In the genomic region with DNA sequence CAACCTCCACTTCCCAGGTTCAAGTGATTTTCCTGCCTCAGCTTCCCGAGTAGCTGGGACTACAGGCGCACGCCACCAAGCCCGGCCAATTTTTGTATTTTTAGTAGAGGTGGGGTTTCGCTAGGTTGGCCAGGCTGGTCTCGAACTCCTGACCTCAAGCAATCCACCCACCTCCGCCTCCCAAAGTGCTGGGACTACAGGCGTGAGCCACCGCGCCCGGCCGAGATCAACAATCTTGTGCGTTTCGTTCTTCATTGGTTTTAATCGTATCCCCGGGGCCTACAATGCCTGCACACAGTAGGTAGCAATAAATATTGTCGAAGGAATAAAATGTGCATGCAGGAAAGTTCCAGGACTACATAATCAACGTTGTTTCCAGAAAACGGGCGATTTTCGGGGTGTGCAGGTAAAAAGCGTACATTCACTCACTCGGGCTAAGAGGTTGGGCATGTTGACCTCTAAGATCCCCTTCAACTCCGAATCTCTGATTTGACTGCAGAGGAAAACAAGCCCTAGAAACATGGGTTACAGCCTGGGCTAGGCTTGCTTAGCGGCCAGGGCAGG, we compare ENCODE assay signal across 8 cellular contexts. TPM values are rescaled to one million over a fixed set of nuclear protein-coding genes. Genes with fewer than 3 reads are reported as not detected.
A peak's percentile ranks its signal among the peaks of the same experiment; 100 is the strongest.
DNase-seq lines count a peak whose midpoint lies in the region; ATAC-seq and TF ChIP-seq lines count a peak whose summit lies in the region.

No MANE protein-coding gene starts in this region.

- no peak for DNase-seq in spleen
- no peak for DNase-seq in kidney glomerular epithelial cell (lab: John Stamatoyannopoulos, UW)
- no peak for DNase-seq in NK-92 (lab: John Stamatoyannopoulos, UW; ENCODE audit: unreplicated experiment)

- H3K27ac ChIP-seq in HEK293 (ENCODE audit: extremely low read depth, low read depth, low read length) (peak overlapping the region; percentile 54), spleen (peak overlapping the region; percentile 83 to 96 (median 92))

- H3K4me3 ChIP-seq in HEK293 (ENCODE audit: low read depth, low read length) (peak overlapping the region; percentile 78), iPS-15b (ENCODE audit: low read depth, low read length) (peak overlapping the region; percentile 97), spleen (peak overlapping the region; percentile 56 to 81 (median 74))

- peak overlapping the region; percentile 94 for H3K4me3 Mint-ChIP-seq in activated T-helper 17 cell treated with anti-CD3 and anti-CD28 coated beads, Interleukin-2, amount 50 U/mL, for 72 hours

- no peaks in the 10 kb centered on the region for H3K27me3 Mint-ChIP-seq in activated T-helper 17 cell treated with anti-CD3 and anti-CD28 coated beads, Interleukin-2, amount 50 U/mL, for 72 hours

- POLR2A ChIA-PET in HEK293 (lab: Yijun Ruan, JAX): interaction anchor here (0.6 to 2.0 kb wide), 6 partner anchors 15 to 1047 kb away, joined by 3 to 5 read pairs (median 4); no protein-coding TSS in a partner anchor

- H3K36me3 ChIP-seq in HEK293 (ENCODE audit: control insufficient read depth in 2 of 2, insufficient read depth in 1 of 2, low read length in 2 of 2) (no peaks in the 10 kb centered on the region), iPS-15b (ENCODE audit: control insufficient read depth, insufficient read depth, low read length) (no peaks in the 10 kb centered on the region), spleen (no peaks in the 10 kb centered on the region)

- H3K4me1 ChIP-seq in HEK293 (ENCODE audit: control insufficient read depth, insufficient read depth, low read length) (peaks cover 8% of the 10 kb centered on the region), iPS-15b (ENCODE audit: control insufficient read depth, insufficient read depth, low read length) (peaks cover 9% of the 10 kb centered on the region), spleen (peaks cover 35 to 83% (median 59%) of the 10 kb centered on the region in 6 donors)

- peak overlapping the region; percentile 88 for H3K9ac ChIP-seq in iPS-15b (ENCODE audit: low read depth, low read length)

- H3K9me3 ChIP-seq in HEK293 (ENCODE audit: control insufficient read depth, insufficient read depth, low read depth, low read length) (no peaks in the 10 kb centered on the region), iPS-15b (ENCODE audit: control insufficient read depth, insufficient read depth, low read length) (no peaks in the 10 kb centered on the region), spleen (no peaks in the 10 kb centered on the region)

- peak overlapping the region; percentile 92 for H3K27ac Mint-ChIP-seq in activated T-helper 17 cell treated with anti-CD3 and anti-CD28 coated beads, Interleukin-2, amount 50 U/mL, for 72 hours

- intact Hi-C loops in spleen (cut with DNase I; ENCODE audit: low total_unique reads): no loop called here

- no peak for TF ChIP-seq CTCF in HEK293 (tag by site-specific recombination; IDR thresholded peaks at IDR 0.05)
- TF ChIP-seq CTCF in spleen (IDR thresholded peaks at IDR 0.05 in 8 of 11, conservative IDR thresholded peaks at IDR 0.05 in 3 of 11): no peak

- TF ChIP-seq POLR2A in spleen (IDR thresholded peaks at IDR 0.05): no peak

- ATAC-seq in activated T-helper 17 cell treated with anti-CD3 and anti-CD28 coated beads, Interleukin-2, amount 50 U/mL, for 72 hours (replicated peaks): no peak
- no peak for ATAC-seq in HG03469 (IDR thresholded peaks at IDR 0.05; ENCODE audit: unreplicated experiment)
- no peak for ATAC-seq in GM19452 (IDR thresholded peaks at IDR 0.05; ENCODE audit: unreplicated experiment)

- peaks cover 12% of the 10 kb centered on the region for H3K4me1 Mint-ChIP-seq in activated T-helper 17 cell treated with anti-CD3 and anti-CD28 coated beads, Interleukin-2, amount 50 U/mL, for 72 hours

- H3K27me3 ChIP-seq in iPS-15b (ENCODE audit: control insufficient read depth, insufficient read depth, low read length) (no peaks in the 10 kb centered on the region), spleen (replicated peaks in 1 of 7) (no peaks in the 10 kb centered on the region)

- no peaks in the 10 kb centered on the region for H3K9me3 Mint-ChIP-seq in activated T-helper 17 cell treated with anti-CD3 and anti-CD28 coated beads, Interleukin-2, amount 50 U/mL, for 72 hours

- CTCF ChIA-PET in HEK293 (lab: Yijun Ruan, JAX): interaction anchor here (1.1 to 5.0 kb wide), 8 partner anchors 14 to 105 kb away, joined by 3 to 47 read pairs (median 6); no protein-coding TSS in a partner anchor

- peaks cover 14% of the 10 kb centered on the region for H3K36me3 Mint-ChIP-seq in activated T-helper 17 cell treated with anti-CD3 and anti-CD28 coated beads, Interleukin-2, amount 50 U/mL, for 72 hours (ENCODE audit: low read depth)

- 62 to 73% (median 70%) methylated on average over 25 of the region's 25 CpGs for WGBS in spleen, 5 donors

TF ChIP-seq in HEK293, 187 proteins besides CTCF, POLR2A, EP300 and RAD21:
- TF ChIP-seq ZBTB20 (tag by site-specific recombination; IDR thresholded peaks at IDR 0.05) (no peak), ZNF404 (tag by site-specific recombination; IDR thresholded peaks at IDR 0.05) (no peak), ZNF416 (tag by site-specific recombination; IDR thresholded peaks at IDR 0.05) (no peak), ZNF221 (tag by site-specific recombination; IDR thresholded peaks at IDR 0.05; ENCODE audit: borderline replicate concordance) (no peak), HOXA7 (CRISPR knock-in tag; IDR thresholded peaks at IDR 0.05; ENCODE audit: borderline replicate concordance) (no peak), KLF10 (tag by site-specific recombination; IDR thresholded peaks at IDR 0.05) (no peak)
- TF ChIP-seq, protein P1, sequence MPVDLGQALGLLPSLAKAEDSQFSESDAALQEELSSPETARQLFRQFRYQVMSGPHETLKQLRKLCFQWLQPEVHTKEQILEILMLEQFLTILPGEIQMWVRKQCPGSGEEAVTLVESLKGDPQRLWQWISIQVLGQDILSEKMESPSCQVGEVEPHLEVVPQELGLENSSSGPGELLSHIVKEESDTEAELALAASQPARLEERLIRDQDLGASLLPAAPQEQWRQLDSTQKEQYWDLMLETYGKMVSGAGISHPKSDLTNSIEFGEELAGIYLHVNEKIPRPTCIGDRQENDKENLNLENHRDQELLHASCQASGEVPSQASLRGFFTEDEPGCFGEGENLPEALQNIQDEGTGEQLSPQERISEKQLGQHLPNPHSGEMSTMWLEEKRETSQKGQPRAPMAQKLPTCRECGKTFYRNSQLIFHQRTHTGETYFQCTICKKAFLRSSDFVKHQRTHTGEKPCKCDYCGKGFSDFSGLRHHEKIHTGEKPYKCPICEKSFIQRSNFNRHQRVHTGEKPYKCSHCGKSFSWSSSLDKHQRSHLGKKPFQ (tag by site-specific recombination; IDR thresholded peaks at IDR 0.05): no peak
TF ChIP-seq in HEK293: peak in this region for 0.

RNA-seq across cellular contexts. Expression of a gene that starts 2.7 kb away (rescaled TPM):
- 100 to 1,000 TPM in 1 of 2 donors, 10 to 100 TPM in 1; 98.7 to 116 TPM for total RNA-seq in activated T-helper 17 cell treated with anti-CD3 and anti-CD28 coated beads, Interleukin-2, amount 50 U/mL, for 72 hours
- 10 to 100 TPM; 38.4 to 85.8 (median 49.1) TPM for total RNA-seq in spleen
- polyA plus RNA-seq in spleen: 1 to 10 TPM; 5.9 to 7.0 (median 6.7) TPM
